In the genomic region with DNA sequence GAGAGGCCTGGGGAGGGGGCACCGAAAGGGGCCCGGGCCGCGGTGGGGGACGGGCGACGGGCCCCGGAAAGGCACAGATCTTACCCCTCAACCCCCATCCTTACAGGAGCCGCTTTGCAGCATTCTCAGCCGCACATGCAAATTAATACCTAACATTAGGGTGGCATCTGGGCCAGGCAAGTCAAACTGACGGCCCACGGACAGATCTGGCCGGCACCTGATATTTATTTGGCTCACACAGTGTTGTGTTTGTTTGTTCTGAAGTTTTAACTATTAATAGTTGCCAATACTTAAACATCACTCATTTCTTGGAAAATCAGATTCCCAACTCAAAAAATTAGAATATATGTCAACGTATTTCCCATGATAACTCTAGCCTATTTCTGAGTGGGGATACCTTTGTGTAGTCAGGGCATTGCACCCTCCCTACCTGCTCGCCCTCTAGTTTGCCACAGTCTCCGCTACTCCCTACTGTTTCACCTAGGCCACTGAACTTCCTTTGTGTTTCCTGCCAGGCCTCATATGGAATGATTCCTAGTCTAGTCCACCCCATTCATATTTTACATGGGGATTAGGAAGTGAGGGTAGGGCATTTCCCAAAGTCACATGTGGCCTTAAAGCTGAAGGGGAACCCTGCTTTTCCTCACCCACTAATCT, we compare ENCODE assay signal across 1 cellular context.
TF ChIP-seq lines count a peak whose summit lies in the region.

No MANE protein-coding gene starts in this region.

TF ChIP-seq in K562, 482 proteins besides CTCF, POLR2A, EP300 and RAD21 (continued from another document):
- TF ChIP-seq E2F1 (CRISPR knock-in tag; IDR thresholded peaks at IDR 0.05), result no peak
